ENCODE assay signal across 20 cellular contexts in the genomic region with DNA sequence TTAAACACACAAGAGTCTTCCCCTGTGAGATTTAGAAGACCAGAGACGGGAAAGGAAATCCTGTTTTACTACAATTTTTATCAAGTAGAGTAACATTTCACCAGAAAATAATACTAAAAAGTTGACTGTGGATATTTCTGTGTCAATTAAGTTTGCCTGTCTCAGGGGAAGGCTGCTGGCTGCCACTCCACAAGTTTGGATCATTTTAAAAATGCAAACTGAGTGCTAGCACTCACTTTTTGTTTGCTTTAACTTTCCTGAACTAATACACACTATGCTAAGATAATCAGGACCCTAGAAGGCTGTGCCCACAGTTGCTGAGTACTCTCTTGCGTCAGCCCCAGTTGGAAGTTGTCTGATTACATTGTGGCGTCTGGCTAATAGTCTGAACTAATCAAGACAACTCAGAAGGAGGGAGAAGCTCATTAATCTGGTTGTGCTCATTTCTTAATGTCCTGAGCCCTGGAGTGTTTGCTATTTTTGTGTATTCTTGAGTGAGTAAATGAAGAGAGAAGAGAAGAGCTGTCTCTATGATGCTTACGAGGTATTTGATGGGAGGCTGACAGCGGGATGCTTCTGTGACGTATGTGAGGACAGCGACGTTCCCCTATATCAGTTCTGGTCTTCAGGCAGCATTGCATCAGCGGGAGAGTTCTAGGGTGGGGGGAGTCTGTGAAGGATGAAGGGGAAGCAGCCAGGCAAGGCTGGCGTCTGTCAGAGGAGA.
"Had no signal": no experiment of that assay in that cellular context is flagged by ENCODE, and none has a peak within 500 bp of the region (broad histone marks: within the 10 kb centered on the region; RNA-seq: fewer than 3 reads in every experiment).

No MANE protein-coding gene starts in this region.

- ATAC-seq: foreskin keratinocyte; natural killer cell treated with Interleukin-12 subunit alpha and Interleukin-12 subunit beta and Interleukin-15 and Interleukin-18, amount 100 ng/mL, for 72 hours; SK-N-SH treated with all-trans-retinoic acid at 6 μM for 48 hours; T-cell had no signal

- H3K4me3 Mint-ChIP-seq: activated CD4-positive, alpha-beta memory T cell treated with anti-CD3 and anti-CD28 coated beads, Interleukin-2, amount 10 ng/mL, durations not matched to agents 7 days and 5 days; activated naive CD4-positive, alpha-beta T cell treated with anti-CD3 and anti-CD28 coated beads, Interleukin-2, amount 10 ng/mL, durations not matched to agents 7 days and 5 days; dendritic cell treated with granulocyte-macrophage colony-stimulating factor and Interleukin-4, amounts not matched to agents 40 ng/mL and 50 ng/mL, for 4 days; natural killer cell treated with Interleukin-12 subunit alpha and Interleukin-12 subunit beta and Interleukin-15 and Interleukin-18, amount 100 ng/mL, for 72 hours; stimulated activated naive CD8-positive, alpha-beta T cell treated with anti-CD3 and anti-CD28 coated beads, Interleukin-15, Interleukin-2, amounts not matched to agents 100 ng/mL and 50 ng/mL, for 24 hours; T-cell; T-helper 2 cell treated with Interferon-gamma antibody and Interleukin-4, amounts not matched to agents 5 μg/mL and 100 μg/mL, for 36 hours had no signal

- H3K79me2 ChIP-seq: hepatocyte, parathyroid adenoma had no signal

- H3K9ac ChIP-seq: parathyroid adenoma had no signal

- H3K36me3 Mint-ChIP-seq: activated naive CD4-positive, alpha-beta T cell treated with anti-CD3 and anti-CD28 coated beads, Interleukin-2, amount 10 ng/mL, durations not matched to agents 7 days and 5 days; natural killer cell treated with Interleukin-12 subunit alpha and Interleukin-12 subunit beta and Interleukin-15 and Interleukin-18, amount 100 ng/mL, for 72 hours; T-cell had no signal

- H3K4me1 ChIP-seq: foreskin keratinocyte, parathyroid adenoma, thyroid gland had no signal

- H3K4me1 Mint-ChIP-seq: activated CD4-positive, alpha-beta memory T cell treated with anti-CD3 and anti-CD28 coated beads, Interleukin-2, amount 10 ng/mL, durations not matched to agents 7 days and 5 days; activated naive CD4-positive, alpha-beta T cell treated with anti-CD3 and anti-CD28 coated beads, Interleukin-2, amount 10 ng/mL, durations not matched to agents 7 days and 5 days; T-cell had no signal

- DNase-seq: activated CD4-positive, alpha-beta memory T cell treated with anti-CD3 and anti-CD28 coated beads, Interleukin-2, amount 10 ng/mL, durations not matched to agents 7 days and 5 days; activated effector memory CD4-positive, alpha-beta T cell treated with anti-CD3 and anti-CD28 coated beads, Interleukin-2, amount 50 U/mL, for 16 hours; activated naive CD4-positive, alpha-beta T cell treated with anti-CD3 and anti-CD28 coated beads, Interleukin-2, amount 10 ng/mL, durations not matched to agents 7 days and 5 days; amygdala; effector CD4-positive, alpha-beta T cell; foreskin keratinocyte; immature natural killer cell; midbrain; stimulated activated CD4-positive, alpha-beta T cell treated with anti-CD3 and anti-CD28 coated beads, Interleukin-1b, Interleukin-23, amount 100 ng/mL, for 48 hours; substantia nigra; T-cell; thyroid gland had no signal

- H3K36me3 ChIP-seq: cardiac muscle cell, thyroid gland had no signal

- H3K4me2 ChIP-seq: hepatocyte had no signal

- H3K27ac Mint-ChIP-seq: activated CD4-positive, alpha-beta memory T cell treated with anti-CD3 and anti-CD28 coated beads, Interleukin-2, amount 10 ng/mL, durations not matched to agents 7 days and 5 days; activated naive CD4-positive, alpha-beta T cell treated with anti-CD3 and anti-CD28 coated beads, Interleukin-2, amount 10 ng/mL, durations not matched to agents 7 days and 5 days; dendritic cell treated with granulocyte-macrophage colony-stimulating factor and Interleukin-4, amounts not matched to agents 40 ng/mL and 50 ng/mL, for 4 days; natural killer cell treated with Interleukin-12 subunit alpha and Interleukin-12 subunit beta and Interleukin-15 and Interleukin-18, amount 100 ng/mL, for 72 hours; stimulated activated naive CD8-positive, alpha-beta T cell treated with anti-CD3 and anti-CD28 coated beads, Interleukin-15, Interleukin-2, amounts not matched to agents 100 ng/mL and 50 ng/mL, for 24 hours; T-cell; T-helper 2 cell treated with Interferon-gamma antibody and Interleukin-4, amounts not matched to agents 5 μg/mL and 100 μg/mL, for 36 hours had no signal

- H3K4me3 ChIP-seq: cardiac muscle cell, hepatocyte, thyroid gland had no signal

- H2AFZ ChIP-seq: hepatocyte, parathyroid adenoma had no signal

- H3K27ac ChIP-seq: cardiac muscle cell, foreskin keratinocyte, hepatocyte, parathyroid adenoma, thyroid gland had no signal

- H3K9me3 ChIP-seq: thyroid gland had no signal

- H3K27me3 Mint-ChIP-seq: activated CD4-positive, alpha-beta memory T cell treated with anti-CD3 and anti-CD28 coated beads, Interleukin-2, amount 10 ng/mL, durations not matched to agents 7 days and 5 days; activated naive CD4-positive, alpha-beta T cell treated with anti-CD3 and anti-CD28 coated beads, Interleukin-2, amount 10 ng/mL, durations not matched to agents 7 days and 5 days; dendritic cell treated with granulocyte-macrophage colony-stimulating factor and Interleukin-4, amounts not matched to agents 40 ng/mL and 50 ng/mL, for 4 days; stimulated activated naive CD8-positive, alpha-beta T cell treated with anti-CD3 and anti-CD28 coated beads, Interleukin-15, Interleukin-2, amounts not matched to agents 100 ng/mL and 50 ng/mL, for 24 hours had no signal

- H3K9me3 Mint-ChIP-seq: natural killer cell treated with Interleukin-12 subunit alpha and Interleukin-12 subunit beta and Interleukin-15 and Interleukin-18, amount 100 ng/mL, for 72 hours had no signal

- H3K27me3 ChIP-seq: cardiac muscle cell, foreskin keratinocyte, hepatocyte, thyroid gland had no signal
